ENCODE assay signal across 1 cellular context in the genomic region with DNA sequence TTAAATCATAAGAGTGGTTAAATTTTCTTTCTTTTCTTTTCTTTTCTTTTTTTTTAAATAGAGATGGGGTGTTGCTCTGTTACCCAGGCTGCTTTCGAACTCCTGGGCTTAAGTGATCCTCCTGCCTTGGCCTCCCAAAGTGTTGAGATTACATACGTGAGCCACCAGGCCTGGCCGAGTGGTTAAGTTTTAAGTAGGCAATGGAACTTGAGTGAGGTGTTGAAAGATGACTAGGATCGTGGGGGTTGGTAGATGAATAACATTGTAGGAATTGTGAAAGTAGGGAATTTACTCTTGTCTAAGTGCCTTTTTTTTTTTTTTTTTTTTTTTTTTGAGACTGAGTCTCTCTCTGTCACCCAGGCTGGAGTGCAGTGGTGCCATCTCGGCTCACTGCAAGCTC.
TF ChIP-seq lines count a peak whose summit lies in the region.

No MANE protein-coding gene starts in this region.

TF ChIP-seq in IMR-90, 13 proteins besides CTCF, POLR2A, EP300 and RAD21 (continued from another document):
- TF ChIP-seq RCOR1 (IDR thresholded peaks at IDR 0.05; ENCODE audit: insufficient replicate concordance, low read length) (no peak), MAFK (IDR thresholded peaks at IDR 0.05; ENCODE audit: low read depth, low read length) (no peak), CEBPB (IDR thresholded peaks at IDR 0.05; ENCODE audit: low read depth, low read length) (no peak; the same call in 1 of the 2 replicates)
